ENCODE assay signal across 1 cellular context in genomic region chr2:120272763-120273481, GRCh38.
TF ChIP-seq lines count a peak whose summit lies in the region.

No MANE protein-coding gene starts in this region.

TF ChIP-seq in HepG2, 621 proteins besides CTCF, POLR2A, EP300 and RAD21 (continued from another document and continues in another):
- TF ChIP-seq TFE3 (CRISPR knock-in tag; IDR thresholded peaks at IDR 0.05) (peak; percentile 51; the same call in 1 of the 2 replicates), ERF (CRISPR knock-in tag; IDR thresholded peaks at IDR 0.05) (peak; percentile 81), FOXA1 (IDR thresholded peaks at IDR 0.05) (no peak), FOXA1 (CRISPR knock-in tag; IDR thresholded peaks at IDR 0.05) (peak; percentile 65), GPN1 (CRISPR knock-in tag; IDR thresholded peaks at IDR 0.05; ENCODE audit: borderline replicate concordance) (no peak), ZNF572 (CRISPR knock-in tag; IDR thresholded peaks at IDR 0.05) (no peak), ZNF768 (CRISPR knock-in tag; IDR thresholded peaks at IDR 0.05) (no peak), ZSCAN30 (CRISPR knock-in tag; IDR thresholded peaks at IDR 0.05) (no peak), TBP (CRISPR knock-in tag; IDR thresholded peaks at IDR 0.05) (no peak), ZNF598 (CRISPR knock-in tag; IDR thresholded peaks at IDR 0.05; ENCODE audit: borderline replicate concordance) (no peak), ZMYM3 (CRISPR knock-in tag; IDR thresholded peaks at IDR 0.05) (peak; percentile 95), KLF11 (CRISPR knock-in tag; IDR thresholded peaks at IDR 0.05) (peak; percentile 59; the same call in 1 of the 2 replicates), ZFY (CRISPR knock-in tag; IDR thresholded peaks at IDR 0.05) (no peak), SMYD3 (CRISPR knock-in tag; IDR thresholded peaks at IDR 0.05) (no peak), SMAD3 (CRISPR knock-in tag; IDR thresholded peaks at IDR 0.05) (peak; percentile 67; the same call in 1 of the 2 replicates), TCF7 (IDR thresholded peaks at IDR 0.05; ENCODE audit: low read depth) (peak; percentile 71), DBP (CRISPR knock-in tag; IDR thresholded peaks at IDR 0.05; ENCODE audit: not compliant biosample characterization) (no peak), MZF1 (CRISPR knock-in tag; IDR thresholded peaks at IDR 0.05; ENCODE audit: borderline replicate concordance) (no peak), ZNF556 (CRISPR knock-in tag; IDR thresholded peaks at IDR 0.05; ENCODE audit: borderline replicate concordance) (peak; percentile 84), SMAD9 (CRISPR knock-in tag; IDR thresholded peaks at IDR 0.05) (peak; percentile 69), NKX3-1 (CRISPR knock-in tag; IDR thresholded peaks at IDR 0.05) (peak; percentile 72; the same call in 1 of the 2 replicates), CCAR2 (optimal IDR thresholded peaks at IDR 0.05; ENCODE audit: low read depth, low read length) (no peak), FOXC1 (CRISPR knock-in tag; IDR thresholded peaks at IDR 0.05; ENCODE audit: borderline replicate concordance) (no peak; the same call in 1 of the 2 replicates), MEIS2 (CRISPR knock-in tag; IDR thresholded peaks at IDR 0.05) (peak; percentile 76), NCOA1 (CRISPR knock-in tag; IDR thresholded peaks at IDR 0.05) (no peak), ZNF589 (CRISPR knock-in tag; conservative IDR thresholded peaks at IDR 0.05) (no peak), MTERF4 (CRISPR knock-in tag; IDR thresholded peaks at IDR 0.05) (no peak), MAFF (IDR thresholded peaks at IDR 0.05; ENCODE audit: low read depth, low read length) (no peak), ZNF362 (CRISPR knock-in tag; IDR thresholded peaks at IDR 0.05; ENCODE audit: borderline replicate concordance) (peak; percentile 86), ELF1 (CRISPR knock-in tag; IDR thresholded peaks at IDR 0.05) (no peak; the same call in 1 of the 2 replicates), SNRNP70 (IDR thresholded peaks at IDR 0.05; ENCODE audit: low read depth, low read length) (no peak), CHD4 (IDR thresholded peaks at IDR 0.05; ENCODE audit: borderline replicate concordance, low read length) (peak; percentile 90; the same call in 1 of the 2 replicates), MEIS1 (CRISPR knock-in tag; IDR thresholded peaks at IDR 0.05; ENCODE audit: borderline replicate concordance) (0 out of 2 replicates have a peak, but pooled peaks have one; percentile 48), SP5 (CRISPR knock-in tag; IDR thresholded peaks at IDR 0.05; ENCODE audit: borderline replicate concordance, low read depth) (0 out of 2 replicates have a peak, but pooled peaks have one; percentile 46), ZSCAN21 (CRISPR knock-in tag; IDR thresholded peaks at IDR 0.05; ENCODE audit: borderline replicate concordance) (no peak), BCL6 (CRISPR knock-in tag; IDR thresholded peaks at IDR 0.05) (peak; percentile 86), ZNF550 (CRISPR knock-in tag; IDR thresholded peaks at IDR 0.05; ENCODE audit: borderline replicate concordance) (no peak), HMG20A (CRISPR knock-in tag; IDR thresholded peaks at IDR 0.05; ENCODE audit: borderline replicate concordance) (peak; percentile 83), TFDP2 (CRISPR knock-in tag; IDR thresholded peaks at IDR 0.05) (peak; percentile 52; the same call in 1 of the 2 replicates), TAF15 (IDR thresholded peaks at IDR 0.05; ENCODE audit: low read depth, low read length, poor library complexity, severe bottlenecking) (no peak), MAFK (conservative IDR thresholded peaks at IDR 0.05 in 1 of 2, IDR thresholded peaks at IDR 0.05 in 1 of 2; ENCODE audit: low read length in 2 of 2) (no peak), ARID5B (CRISPR knock-in tag; IDR thresholded peaks at IDR 0.05) (peak; percentile 83), ZNF280D (CRISPR knock-in tag; IDR thresholded peaks at IDR 0.05) (peak; percentile 100), CEBPZ (IDR thresholded peaks at IDR 0.05; ENCODE audit: low read length) (no peak), SRSF4 (IDR thresholded peaks at IDR 0.05; ENCODE audit: low read depth, low read length, poor library complexity, severe bottlenecking) (no peak), ZMYM4 (CRISPR knock-in tag; IDR thresholded peaks at IDR 0.05) (peak; percentile 91), ZSCAN25 (CRISPR knock-in tag; IDR thresholded peaks at IDR 0.05) (peak; percentile 65), ASH2L (IDR thresholded peaks at IDR 0.05; ENCODE audit: insufficient read length, low read depth, low read length) (peak; percentile 87), ARNTL (CRISPR knock-in tag; IDR thresholded peaks at IDR 0.05) (peak; percentile 66; the same call in 1 of the 2 replicates), DDIT3 (CRISPR knock-in tag; IDR thresholded peaks at IDR 0.05) (peak; percentile 64; the same call in 1 of the 2 replicates), MBNL3 (CRISPR knock-in tag; conservative IDR thresholded peaks at IDR 0.05) (no peak), ZBTB21 (CRISPR knock-in tag; IDR thresholded peaks at IDR 0.05) (no peak), PHF20 (CRISPR knock-in tag; IDR thresholded peaks at IDR 0.05) (no peak), RBM22 (optimal IDR thresholded peaks at IDR 0.05; ENCODE audit: low read length) (no peak), RORA (CRISPR knock-in tag; IDR thresholded peaks at IDR 0.05) (no peak)
